Comparison of ENCODE assay signal across 21 cellular contexts in genomic region chr7:75575488-75576112, GRCh38.
DNase-seq lines count a peak whose midpoint lies in the region; ATAC-seq and TF ChIP-seq lines count a peak whose summit lies in the region.
"Had no signal": no experiment of that assay in that cellular context is flagged by ENCODE, and none has a peak within 500 bp of the region (broad histone marks: within the 10 kb centered on the region; RNA-seq: fewer than 3 reads in every experiment).

No MANE protein-coding gene starts in this region.

- no peak for ATAC-seq in stimulated activated naive CD8-positive, alpha-beta T cell treated with anti-CD3 and anti-CD28 coated beads, Interleukin-15, amount 100 ng/mL, for 72 hours
- ATAC-seq: activated CD4-positive, CD25-positive, alpha-beta regulatory T cell treated with anti-CD3 and anti-CD28 coated beads, Interleukin-2, amount 50 U/mL, for 24 hours had no signal

- H3K4me3 ChIP-seq in MM.1S (ENCODE audit: low read length) (no peak overlapping the region), adipocyte (ENCODE audit: low read length) (no peak overlapping the region), brain microvascular endothelial cell (ENCODE audit: low read depth, low read length) (no peak overlapping the region)
- H3K4me3 ChIP-seq: left ventricle myocardium inferior, ovary, uterus had no signal

- H3K27ac Mint-ChIP-seq in stimulated activated naive CD8-positive, alpha-beta T cell treated with anti-CD3 and anti-CD28 coated beads, Interleukin-15, amount 100 ng/mL, for 72 hours: no peak overlapping the region
- H3K27ac Mint-ChIP-seq: activated naive CD8-positive, alpha-beta T cell had no signal

- no peaks in the 10 kb centered on the region for H3K27me3 Mint-ChIP-seq in stimulated activated naive CD8-positive, alpha-beta T cell treated with anti-CD3 and anti-CD28 coated beads, Interleukin-15, amount 100 ng/mL, for 72 hours
- H3K27me3 Mint-ChIP-seq: activated naive CD8-positive, alpha-beta T cell had no signal

- H3K9me2 ChIP-seq in MM.1S (replicated peaks; ENCODE audit: insufficient read depth, low read length): no peaks in the 10 kb centered on the region

- H3K36me3 ChIP-seq in MM.1S (replicated peaks; ENCODE audit: insufficient read depth, low read length) (no peaks in the 10 kb centered on the region), adipocyte (ENCODE audit: control insufficient read depth, insufficient read depth, low read length, severe bottlenecking) (peaks cover 4% of the 10 kb centered on the region), brain microvascular endothelial cell (replicated peaks) (no peaks in the 10 kb centered on the region)
- H3K36me3 ChIP-seq: ovary, uterus had no signal

- H3K9me3 Mint-ChIP-seq in stimulated activated naive CD8-positive, alpha-beta T cell treated with anti-CD3 and anti-CD28 coated beads, Interleukin-15, amount 100 ng/mL, for 72 hours: no peaks in the 10 kb centered on the region

- H3K9ac ChIP-seq in MM.1S (ENCODE audit: low read length): no peak overlapping the region
- no peak overlapping the region for H3K9ac ChIP-seq in adipocyte (ENCODE audit: low read length)

- TF ChIP-seq CTCF in MM.1S (IDR thresholded peaks at IDR 0.05; ENCODE audit: low read length) (no peak), brain microvascular endothelial cell (IDR thresholded peaks at IDR 0.05; ENCODE audit: low read depth, low read length, missing control alignments) (no peak)

- in situ Hi-C loops in brain microvascular endothelial cell (cut with HindIII; ENCODE audit: low pct_ligation_motif_present, low sequenced_read_pairs): no loop called here

- DNase-seq in AG20443 (ENCODE audit: low spot score) (peak; percentile 59), MM.1S (peak; percentile 10), adipocyte (ENCODE audit: low read depth) (peak; percentile 27), myocyte (ENCODE audit: low read depth) (peak; percentile 26), iPS-NIHi11 (ENCODE audit: low spot score) (no peak), SKM-1 (lab: John Stamatoyannopoulos, UW; ENCODE audit: unreplicated experiment) (no peak), brain microvascular endothelial cell (no peak)
- no peak for DNase-seq in stimulated activated naive CD8-positive, alpha-beta T cell treated with anti-CD3 and anti-CD28 coated beads, Interleukin-15, amount 100 ng/mL, for 72 hours
- DNase-seq: activated CD8-positive, alpha-beta memory T cell treated with anti-CD3 and anti-CD28 coated beads for 24 hours; AML-193; dermis blood vessel endothelial cell; glutamatergic neuron; left ventricle myocardium inferior; NCI-H1436 treated with DMSO at 0.1 percent for 48 hours; NCI-H226; ovary; stimulated activated CD4-positive, alpha-beta T cell treated with anti-CD3 and anti-CD28 coated beads, Interleukin-2, amount 100 ng/mL, for 24 hours; T-helper 9 cell; uterus had no signal

- H3K27me3 ChIP-seq in MM.1S (replicated peaks; ENCODE audit: insufficient read depth, low read length) (no peaks in the 10 kb centered on the region), adipocyte (replicated peaks; ENCODE audit: control insufficient read depth, insufficient read depth, low read length) (no peaks in the 10 kb centered on the region), brain microvascular endothelial cell (replicated peaks) (peaks cover 4% of the 10 kb centered on the region)
- H3K27me3 ChIP-seq: ovary, uterus had no signal

- peak overlapping the region; percentile 35; the same call in 1 of the 2 replicates for H3K27ac ChIP-seq in MM.1S (ENCODE audit: low read length)
- no peak overlapping the region for H3K27ac ChIP-seq in brain microvascular endothelial cell
- H3K27ac ChIP-seq: left ventricle myocardium inferior, ovary, uterus had no signal

- no peaks in the 10 kb centered on the region for H4K20me1 ChIP-seq in MM.1S (ENCODE audit: insufficient read depth, low read length)

- H3K4me1 Mint-ChIP-seq in stimulated activated naive CD8-positive, alpha-beta T cell treated with anti-CD3 and anti-CD28 coated beads, Interleukin-15, amount 100 ng/mL, for 72 hours: no peaks in the 10 kb centered on the region

- 0 out of 2 replicates have a peak overlapping the region, but pooled peaks have one; percentile 12 for H2AFZ ChIP-seq in MM.1S (ENCODE audit: low read length)

- H3K9me3 ChIP-seq in MM.1S (replicated peaks; ENCODE audit: insufficient read depth, low read length) (no peaks in the 10 kb centered on the region), adipocyte (ENCODE audit: control insufficient read depth, low read length) (no peaks in the 10 kb centered on the region)
- H3K9me3 ChIP-seq: left ventricle myocardium inferior, ovary, uterus had no signal

- H3F3A ChIP-seq in MM.1S (ENCODE audit: insufficient read depth, low read length): peaks cover 5% of the 10 kb centered on the region

- H3K4me1 ChIP-seq in MM.1S (ENCODE audit: low read length): peaks cover 30% of the 10 kb centered on the region
- H3K4me1 ChIP-seq in adipocyte (ENCODE audit: control insufficient read depth, insufficient read depth, low read length): peaks cover 4% of the 10 kb centered on the region
- H3K4me1 ChIP-seq: left ventricle myocardium inferior, uterus had no signal

- H3K4me3 Mint-ChIP-seq in stimulated activated naive CD8-positive, alpha-beta T cell treated with anti-CD3 and anti-CD28 coated beads, Interleukin-15, amount 100 ng/mL, for 72 hours: no peak overlapping the region
- H3K4me3 Mint-ChIP-seq: activated naive CD8-positive, alpha-beta T cell had no signal

- H3K4me2 ChIP-seq in MM.1S (ENCODE audit: low read depth, low read length): peak overlapping the region; percentile 20; the same call in 1 of the 2 replicates

- H3K79me2 ChIP-seq in MM.1S (ENCODE audit: low read length): no peaks in the 10 kb centered on the region

Comparison
In these comparisons a context has a peak if more than half of its experiments do, and no peak if none do; other contexts are left out.
1. DNase-seq: peak in AG20443 (single experiment), MM.1S (single experiment), adipocyte (single experiment) and myocyte (single experiment); none in iPS-NIHi11 (single experiment), SKM-1 (single experiment), brain microvascular endothelial cell (single experiment) and stimulated activated naive CD8-positive, alpha-beta T cell treated with anti-CD3 and anti-CD28 coated beads, Interleukin-15, amount 100 ng/mL, for 72 hours (0 of 2).